In the genomic region with DNA sequence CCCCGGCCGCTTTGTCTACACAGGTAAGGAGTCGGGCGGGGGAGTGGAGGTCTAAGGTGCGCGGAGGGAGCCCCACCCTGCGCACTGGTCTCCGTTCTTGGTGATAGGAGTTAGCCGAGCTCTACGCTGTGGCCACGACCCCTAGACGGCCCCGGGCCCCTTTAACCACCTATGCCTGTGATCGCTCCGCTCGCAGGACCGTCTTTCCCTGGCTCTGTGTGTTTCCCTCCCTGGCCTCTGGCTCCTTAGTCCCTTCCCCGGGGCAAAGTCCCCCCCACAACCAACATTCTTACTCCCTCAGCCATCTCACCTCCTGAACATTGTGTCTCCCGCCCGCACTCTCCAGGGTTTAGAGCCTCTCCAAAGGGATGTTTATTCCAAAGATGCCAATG, we compare ENCODE assay signal across 2 cellular contexts.
TF ChIP-seq lines count a peak whose summit lies in the region.

No MANE protein-coding gene starts in this region.

TF ChIP-seq in WTC11, 78 proteins besides CTCF, POLR2A, EP300 and RAD21:
- TF ChIP-seq NFATC4 (CRISPR knock-in tag; IDR thresholded peaks at IDR 0.05) (no peak), ZNF232 (CRISPR knock-in tag; IDR thresholded peaks at IDR 0.05) (no peak), ESRRA (CRISPR knock-in tag; IDR thresholded peaks at IDR 0.05; ENCODE audit: borderline replicate concordance) (no peak), ZNF396 (CRISPR knock-in tag; IDR thresholded peaks at IDR 0.05; ENCODE audit: borderline replicate concordance) (no peak)
- TF ChIP-seq, protein P1, sequence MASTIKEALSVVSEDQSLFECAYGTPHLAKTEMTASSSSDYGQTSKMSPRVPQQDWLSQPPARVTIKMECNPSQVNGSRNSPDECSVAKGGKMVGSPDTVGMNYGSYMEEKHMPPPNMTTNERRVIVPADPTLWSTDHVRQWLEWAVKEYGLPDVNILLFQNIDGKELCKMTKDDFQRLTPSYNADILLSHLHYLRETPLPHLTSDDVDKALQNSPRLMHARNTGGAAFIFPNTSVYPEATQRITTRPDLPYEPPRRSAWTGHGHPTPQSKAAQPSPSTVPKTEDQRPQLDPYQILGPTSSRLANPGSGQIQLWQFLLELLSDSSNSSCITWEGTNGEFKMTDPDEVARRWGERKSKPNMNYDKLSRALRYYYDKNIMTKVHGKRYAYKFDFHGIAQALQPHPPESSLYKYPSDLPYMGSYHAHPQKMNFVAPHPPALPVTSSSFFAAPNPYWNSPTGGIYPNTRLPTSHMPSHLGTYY (CRISPR knock-in tag; IDR thresholded peaks at IDR 0.05), result no peak
- TF ChIP-seq, protein P2, sequence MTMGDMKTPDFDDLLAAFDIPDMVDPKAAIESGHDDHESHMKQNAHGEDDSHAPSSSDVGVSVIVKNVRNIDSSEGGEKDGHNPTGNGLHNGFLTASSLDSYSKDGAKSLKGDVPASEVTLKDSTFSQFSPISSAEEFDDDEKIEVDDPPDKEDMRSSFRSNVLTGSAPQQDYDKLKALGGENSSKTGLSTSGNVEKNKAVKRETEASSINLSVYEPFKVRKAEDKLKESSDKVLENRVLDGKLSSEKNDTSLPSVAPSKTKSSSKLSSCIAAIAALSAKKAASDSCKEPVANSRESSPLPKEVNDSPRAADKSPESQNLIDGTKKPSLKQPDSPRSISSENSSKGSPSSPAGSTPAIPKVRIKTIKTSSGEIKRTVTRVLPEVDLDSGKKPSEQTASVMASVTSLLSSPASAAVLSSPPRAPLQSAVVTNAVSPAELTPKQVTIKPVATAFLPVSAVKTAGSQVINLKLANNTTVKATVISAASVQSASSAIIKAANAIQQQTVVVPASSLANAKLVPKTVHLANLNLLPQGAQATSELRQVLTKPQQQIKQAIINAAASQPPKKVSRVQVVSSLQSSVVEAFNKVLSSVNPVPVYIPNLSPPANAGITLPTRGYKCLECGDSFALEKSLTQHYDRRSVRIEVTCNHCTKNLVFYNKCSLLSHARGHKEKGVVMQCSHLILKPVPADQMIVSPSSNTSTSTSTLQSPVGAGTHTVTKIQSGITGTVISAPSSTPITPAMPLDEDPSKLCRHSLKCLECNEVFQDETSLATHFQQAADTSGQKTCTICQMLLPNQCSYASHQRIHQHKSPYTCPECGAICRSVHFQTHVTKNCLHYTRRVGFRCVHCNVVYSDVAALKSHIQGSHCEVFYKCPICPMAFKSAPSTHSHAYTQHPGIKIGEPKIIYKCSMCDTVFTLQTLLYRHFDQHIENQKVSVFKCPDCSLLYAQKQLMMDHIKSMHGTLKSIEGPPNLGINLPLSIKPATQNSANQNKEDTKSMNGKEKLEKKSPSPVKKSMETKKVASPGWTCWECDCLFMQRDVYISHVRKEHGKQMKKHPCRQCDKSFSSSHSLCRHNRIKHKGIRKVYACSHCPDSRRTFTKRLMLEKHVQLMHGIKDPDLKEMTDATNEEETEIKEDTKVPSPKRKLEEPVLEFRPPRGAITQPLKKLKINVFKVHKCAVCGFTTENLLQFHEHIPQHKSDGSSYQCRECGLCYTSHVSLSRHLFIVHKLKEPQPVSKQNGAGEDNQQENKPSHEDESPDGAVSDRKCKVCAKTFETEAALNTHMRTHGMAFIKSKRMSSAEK (CRISPR knock-in tag; IDR thresholded peaks at IDR 0.05; ENCODE audit: borderline replicate concordance), result no peak

TF ChIP-seq in SK-N-SH, 30 proteins besides CTCF, POLR2A, EP300 and RAD21:
- no peak for TF ChIP-seq RCOR1 (IDR thresholded peaks at IDR 0.05; ENCODE audit: low read length)
